Comparison of ENCODE assay signal across 1 cellular context in the genomic region with DNA sequence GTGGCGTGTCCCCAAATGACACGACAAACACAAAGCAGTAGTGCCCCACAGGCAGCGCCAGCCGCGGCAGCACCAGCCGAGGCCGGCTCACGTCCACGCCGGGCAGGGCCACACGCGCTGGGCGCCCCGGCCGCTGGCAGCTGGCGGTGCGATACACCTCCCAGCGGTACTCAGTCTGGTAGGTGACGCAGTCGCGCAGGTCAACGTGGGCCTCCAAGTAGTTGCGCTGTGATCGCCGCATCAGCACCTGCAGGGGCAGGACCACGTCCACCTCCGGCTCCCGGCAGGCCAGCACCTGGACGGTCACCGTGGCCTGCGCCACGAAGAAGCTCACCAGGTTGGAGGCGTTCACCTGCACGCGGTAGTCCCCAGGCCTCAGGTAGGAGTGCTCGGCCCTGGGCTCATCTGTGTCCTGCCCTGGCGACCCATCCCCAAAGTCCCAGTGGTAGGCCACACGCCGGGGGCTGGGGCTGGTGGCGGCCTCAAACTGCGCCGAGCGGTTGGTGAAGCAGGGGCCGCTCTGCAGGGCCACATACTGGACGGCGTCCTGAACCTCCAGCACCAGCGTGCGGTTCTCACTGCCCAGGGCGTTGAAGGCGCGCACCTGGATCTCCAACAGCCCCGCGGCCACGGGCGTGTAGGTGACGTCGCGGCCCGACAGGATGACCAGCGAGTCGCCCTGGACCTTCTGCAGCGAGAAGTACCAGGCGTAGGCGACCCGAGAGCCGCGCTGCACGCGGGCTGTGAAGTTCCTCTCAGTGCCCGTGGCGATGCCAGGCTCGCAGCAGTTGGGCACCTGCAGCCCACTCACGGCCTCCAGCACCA.
TF ChIP-seq lines count a peak whose summit lies in the region.

No MANE protein-coding gene starts in this region.

TF ChIP-seq in K562, 482 proteins besides CTCF, POLR2A, EP300 and RAD21:
- TF ChIP-seq, protein P1, sequence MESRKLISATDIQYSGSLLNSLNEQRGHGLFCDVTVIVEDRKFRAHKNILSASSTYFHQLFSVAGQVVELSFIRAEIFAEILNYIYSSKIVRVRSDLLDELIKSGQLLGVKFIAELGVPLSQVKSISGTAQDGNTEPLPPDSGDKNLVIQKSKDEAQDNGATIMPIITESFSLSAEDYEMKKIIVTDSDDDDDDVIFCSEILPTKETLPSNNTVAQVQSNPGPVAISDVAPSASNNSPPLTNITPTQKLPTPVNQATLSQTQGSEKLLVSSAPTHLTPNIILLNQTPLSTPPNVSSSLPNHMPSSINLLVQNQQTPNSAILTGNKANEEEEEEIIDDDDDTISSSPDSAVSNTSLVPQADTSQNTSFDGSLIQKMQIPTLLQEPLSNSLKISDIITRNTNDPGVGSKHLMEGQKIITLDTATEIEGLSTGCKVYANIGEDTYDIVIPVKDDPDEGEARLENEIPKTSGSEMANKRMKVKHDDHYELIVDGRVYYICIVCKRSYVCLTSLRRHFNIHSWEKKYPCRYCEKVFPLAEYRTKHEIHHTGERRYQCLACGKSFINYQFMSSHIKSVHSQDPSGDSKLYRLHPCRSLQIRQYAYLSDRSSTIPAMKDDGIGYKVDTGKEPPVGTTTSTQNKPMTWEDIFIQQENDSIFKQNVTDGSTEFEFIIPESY (CRISPR knock-in tag; IDR thresholded peaks at IDR 0.05) = peak; percentile 50
- TF ChIP-seq POLR2G (IDR thresholded peaks at IDR 0.05; ENCODE audit: low read depth, low read length) = peak; percentile 34; the same call in 1 of the 2 replicates
